In the genomic region with DNA sequence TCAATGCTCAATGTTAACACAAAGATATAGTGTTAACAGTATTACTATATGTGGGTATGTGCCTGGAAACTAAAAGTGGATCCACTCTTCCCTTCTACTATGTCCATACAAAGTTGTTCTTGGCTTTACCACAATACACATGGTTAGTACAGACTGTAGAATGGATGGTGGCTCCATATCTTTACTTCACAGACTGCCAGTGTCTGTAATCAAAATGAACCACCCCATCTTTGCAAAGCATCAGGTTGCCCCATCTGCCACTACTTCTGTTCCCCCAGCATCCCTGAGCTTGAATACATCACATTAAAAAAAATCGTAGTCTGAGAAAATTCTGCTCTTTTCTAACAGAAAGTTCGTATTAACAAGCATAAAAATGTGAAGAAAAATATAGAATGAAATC, we compare ENCODE assay signal across 20 cellular contexts.
"Had no signal": no experiment of that assay in that cellular context is flagged by ENCODE, and none has a peak within 500 bp of the region (broad histone marks: within the 10 kb centered on the region; RNA-seq: fewer than 3 reads in every experiment).

No MANE protein-coding gene starts in this region.

- ATAC-seq: activated CD4-positive, CD25-positive, alpha-beta regulatory T cell treated with anti-CD3 and anti-CD28 coated beads, Interleukin-2, amount 50 U/mL, for 24 hours; body of pancreas; effector memory CD8-positive, alpha-beta T cell; gastrocnemius medialis; heart right ventricle; left colon; lower lobe of right lung; right cardiac atrium had no signal

- DNase-seq: activated CD4-positive, alpha-beta T cell treated with anti-CD3 and anti-CD28 coated beads, Interleukin-2, amount 50 U/mL, for 1 hour; activated CD8-positive, alpha-beta memory T cell treated with anti-CD3 and anti-CD28 coated beads for 24 hours; activated gamma-delta T cell treated with Interleukin-2 at 50 U/mL for 16 hours; activated naive CD8-positive, alpha-beta T cell treated with anti-CD3 and anti-CD28 coated beads for 36 hours; amygdala; body of pancreas; central memory CD4-positive, alpha-beta T cell; effector memory CD8-positive, alpha-beta T cell; gastrocnemius medialis; heart right ventricle; left colon; lower lobe of right lung; right cardiac atrium; stimulated activated CD4-positive, alpha-beta T cell treated with anti-CD3 and anti-CD28 coated beads, Interleukin-15, amount 100 ng/mL, for 24 hours; stimulated activated CD4-positive, alpha-beta T cell treated with anti-CD3 and anti-CD28 coated beads, Interleukin-4, amount 100 ng/mL, for 1 hour; stimulated activated naive CD4-positive, alpha-beta T cell; substantia nigra; T-helper 2 cell; transverse colon had no signal
